ENCODE assay signal across 10 cellular contexts in the genomic region with DNA sequence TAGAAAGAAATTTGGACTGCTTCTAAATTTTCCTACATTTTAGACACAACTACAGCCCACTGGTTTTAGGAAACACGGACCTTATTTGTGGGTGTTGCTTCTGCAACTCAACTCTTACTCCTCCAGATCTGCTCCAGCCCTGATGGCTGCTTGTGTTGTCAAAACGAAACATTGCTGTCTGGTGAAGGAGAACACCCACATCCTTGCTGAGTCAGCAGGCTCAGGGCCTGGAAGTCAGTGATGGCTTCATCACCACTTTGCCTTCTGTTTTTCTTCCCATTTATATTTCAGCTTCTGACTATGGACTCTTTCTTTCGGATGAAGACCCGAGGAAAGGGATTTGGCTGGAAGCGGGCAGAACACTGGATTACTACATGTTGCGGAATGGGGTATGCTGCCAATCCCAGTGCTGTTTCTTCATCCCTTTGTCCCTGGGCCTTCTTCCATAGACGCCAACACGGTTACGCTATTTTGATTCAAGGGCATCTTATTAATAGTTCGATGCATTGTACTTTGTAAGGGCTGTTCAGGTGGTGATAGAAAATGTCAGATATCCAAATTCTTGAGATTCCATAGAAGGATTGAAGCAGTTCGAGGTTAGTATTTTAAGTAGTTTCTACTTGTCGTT.
DNase-seq lines count a peak whose midpoint lies in the region; ATAC-seq and TF ChIP-seq lines count a peak whose summit lies in the region.
"Had no signal": no experiment of that assay in that cellular context is flagged by ENCODE, and none has a peak within 500 bp of the region (broad histone marks: within the 10 kb centered on the region; RNA-seq: fewer than 3 reads in every experiment).

No MANE protein-coding gene starts in this region.

- H3K27ac ChIP-seq in breast epithelium, result no peak overlapping the region
- H3K27ac ChIP-seq: epithelial cell of prostate had no signal

- peaks cover 2% of the 10 kb centered on the region for H3K9me3 Mint-ChIP-seq in activated CD8-positive, alpha-beta memory T cell treated with anti-CD3 and anti-CD28 coated beads, Interleukin-2, amount 10 ng/mL, durations not matched to agents 7 days and 5 days (ENCODE audit: low read depth)
- H3K9me3 Mint-ChIP-seq in dendritic cell treated with granulocyte-macrophage colony-stimulating factor and Interleukin-4, amounts not matched to agents 40 ng/mL and 50 ng/mL, for 4 days, result no peaks in the 10 kb centered on the region
- H3K9me3 Mint-ChIP-seq in effector memory CD8-positive, alpha-beta T cell, result no peaks in the 10 kb centered on the region

- no peak for TF ChIP-seq POLR2A in breast epithelium (IDR thresholded peaks at IDR 0.05)

- no peaks in the 10 kb centered on the region for H3K36me3 ChIP-seq in breast epithelium

- intact Hi-C loops in dendritic cell treated with granulocyte-macrophage colony-stimulating factor and Interleukin-4, amounts not matched to agents 40 ng/mL and 50 ng/mL, for 4 days (cut with micrococcal nuclease), result no loop called here
- intact Hi-C loops in breast epithelium (cut with DNase I; ENCODE audit: low total_unique reads), result no loop called here

- no peaks in the 10 kb centered on the region for H3K4me1 ChIP-seq in breast epithelium

- H3K4me1 Mint-ChIP-seq in activated CD8-positive, alpha-beta memory T cell treated with anti-CD3 and anti-CD28 coated beads, Interleukin-2, amount 10 ng/mL, durations not matched to agents 7 days and 5 days, result peaks cover 12% of the 10 kb centered on the region
- peaks cover 62% of the 10 kb centered on the region for H3K4me1 Mint-ChIP-seq in dendritic cell treated with granulocyte-macrophage colony-stimulating factor and Interleukin-4, amounts not matched to agents 40 ng/mL and 50 ng/mL, for 4 days (ENCODE audit: low read depth)
- no peaks in the 10 kb centered on the region for H3K4me1 Mint-ChIP-seq in effector memory CD8-positive, alpha-beta T cell (ENCODE audit: low read depth in 2 of 2)
- H3K4me1 Mint-ChIP-seq: B cell had no signal

- no peaks in the 10 kb centered on the region for H3K27me3 ChIP-seq in breast epithelium

- H3K4me3 ChIP-seq in breast epithelium, result no peak overlapping the region

- H3K27me3 Mint-ChIP-seq in activated CD8-positive, alpha-beta memory T cell treated with anti-CD3 and anti-CD28 coated beads, Interleukin-2, amount 10 ng/mL, durations not matched to agents 7 days and 5 days, result peaks cover 2% of the 10 kb centered on the region
- peaks cover 1% of the 10 kb centered on the region for H3K27me3 Mint-ChIP-seq in dendritic cell treated with granulocyte-macrophage colony-stimulating factor and Interleukin-4, amounts not matched to agents 40 ng/mL and 50 ng/mL, for 4 days
- H3K27me3 Mint-ChIP-seq in effector memory CD8-positive, alpha-beta T cell, result peaks cover 31 to 35% of the 10 kb centered on the region in 2 donors

- no peaks in the 10 kb centered on the region for H3K9me3 ChIP-seq in breast epithelium

- H3K27ac Mint-ChIP-seq in activated CD8-positive, alpha-beta memory T cell treated with anti-CD3 and anti-CD28 coated beads, Interleukin-2, amount 10 ng/mL, durations not matched to agents 7 days and 5 days, result no peak overlapping the region
- H3K27ac Mint-ChIP-seq in dendritic cell treated with granulocyte-macrophage colony-stimulating factor and Interleukin-4, amounts not matched to agents 40 ng/mL and 50 ng/mL, for 4 days, result peak overlapping the region; percentile 90
- H3K27ac Mint-ChIP-seq in effector memory CD8-positive, alpha-beta T cell, result no peak overlapping the region
- H3K27ac Mint-ChIP-seq: B cell had no signal

- no peak overlapping the region for H3K4me3 Mint-ChIP-seq in activated CD8-positive, alpha-beta memory T cell treated with anti-CD3 and anti-CD28 coated beads, Interleukin-2, amount 10 ng/mL, durations not matched to agents 7 days and 5 days
- H3K4me3 Mint-ChIP-seq in dendritic cell treated with granulocyte-macrophage colony-stimulating factor and Interleukin-4, amounts not matched to agents 40 ng/mL and 50 ng/mL, for 4 days, result peak overlapping the region; percentile 66
- no peak overlapping the region for H3K4me3 Mint-ChIP-seq in effector memory CD8-positive, alpha-beta T cell
- H3K4me3 Mint-ChIP-seq: B cell had no signal

- peaks cover 4% of the 10 kb centered on the region for H3K36me3 Mint-ChIP-seq in activated CD8-positive, alpha-beta memory T cell treated with anti-CD3 and anti-CD28 coated beads, Interleukin-2, amount 10 ng/mL, durations not matched to agents 7 days and 5 days
- H3K36me3 Mint-ChIP-seq in dendritic cell treated with granulocyte-macrophage colony-stimulating factor and Interleukin-4, amounts not matched to agents 40 ng/mL and 50 ng/mL, for 4 days (ENCODE audit: low read depth), result peaks cover 16% of the 10 kb centered on the region
- no peaks in the 10 kb centered on the region for H3K36me3 Mint-ChIP-seq in effector memory CD8-positive, alpha-beta T cell (ENCODE audit: insufficient read depth)

- CTCF ChIA-PET in activated CD8-positive, alpha-beta memory T cell treated with anti-CD3 and anti-CD28 coated beads, Interleukin-2, amount 10 ng/mL, durations not matched to agents 7 days and 5 days (lab: Charles Lee), result no interaction called here

- peak; percentile 60 for ATAC-seq in activated CD8-positive, alpha-beta memory T cell treated with anti-CD3 and anti-CD28 coated beads, Interleukin-2, amount 10 ng/mL, durations not matched to agents 7 days and 5 days
- peak; percentile 65 for ATAC-seq in HG03045 (IDR thresholded peaks at IDR 0.05; ENCODE audit: unreplicated experiment)
- ATAC-seq in effector memory CD8-positive, alpha-beta T cell (replicated peaks), result no peak

- TF ChIP-seq CTCF in breast epithelium (IDR thresholded peaks at IDR 0.05), result no peak

- DNase-seq in activated CD8-positive, alpha-beta memory T cell treated with anti-CD3 and anti-CD28 coated beads, Interleukin-2, amount 10 ng/mL, durations not matched to agents 7 days and 5 days, result peak; percentile 73
- no peak for DNase-seq in activated CD8-positive, alpha-beta memory T cell treated with anti-CD3 and anti-CD28 coated beads, Interleukin-2, amount 50 U/mL, for 4 hours
- DNase-seq in stimulated activated CD8-positive, alpha-beta memory T cell treated with anti-CD3 and anti-CD28 coated beads, Interleukin-4, amount 100 ng/mL, for 48 hours, result peak; percentile 43
- DNase-seq in NK-92 (lab: John Stamatoyannopoulos, UW; ENCODE audit: unreplicated experiment) (no peak), breast epithelium (ENCODE audit: low spot score in 2 of 2) (no peak)
- no peak for DNase-seq in effector memory CD8-positive, alpha-beta T cell

Comparison
In these comparisons a context has a peak if more than half of its experiments do, and no peak if none do; other contexts are left out.
1. DNase-seq: peak in activated CD8-positive, alpha-beta memory T cell treated with anti-CD3 and anti-CD28 coated beads, Interleukin-2, amount 10 ng/mL, durations not matched to agents 7 days and 5 days (single experiment) and stimulated activated CD8-positive, alpha-beta memory T cell treated with anti-CD3 and anti-CD28 coated beads, Interleukin-4, amount 100 ng/mL, for 48 hours (single experiment); none in activated CD8-positive, alpha-beta memory T cell treated with anti-CD3 and anti-CD28 coated beads, Interleukin-2, amount 50 U/mL, for 4 hours (single experiment), NK-92 (single experiment), effector memory CD8-positive, alpha-beta T cell (0 of 3) and breast epithelium (0 of 2).